ENCODE assay signal across 18 cellular contexts in the genomic region with DNA sequence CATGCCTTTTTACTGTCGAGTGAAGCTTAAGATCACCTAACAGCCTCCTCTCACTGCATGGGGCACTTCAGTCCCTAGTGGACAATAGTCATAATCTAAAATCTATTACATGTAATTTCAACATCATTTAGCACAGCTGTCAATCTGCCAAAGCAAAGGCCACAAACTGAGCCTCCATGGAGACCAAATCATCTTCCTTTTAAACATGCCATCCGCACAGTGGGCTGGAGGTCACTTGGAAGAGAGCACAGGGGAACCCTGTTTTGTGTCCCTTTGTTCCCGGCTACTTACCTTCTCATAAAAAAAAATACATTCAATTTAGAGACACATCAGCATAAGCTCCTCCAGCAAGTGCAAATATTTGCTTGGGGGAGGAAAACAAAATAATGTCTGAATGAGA.
DNase-seq lines count a peak whose midpoint lies in the region; ATAC-seq, FAIRE-seq and TF ChIP-seq lines count a peak whose summit lies in the region.
"Had no signal": no experiment of that assay in that cellular context is flagged by ENCODE, and none has a peak within 500 bp of the region (broad histone marks: within the 10 kb centered on the region; RNA-seq: fewer than 3 reads in every experiment).

No MANE protein-coding gene starts in this region.

- no peak overlapping the region for H3K18ac ChIP-seq in neuronal stem cell (ENCODE audit: low read length)

- H2BK120ac ChIP-seq in neuronal stem cell (ENCODE audit: low read depth, low read length), result no peak overlapping the region

- no peak overlapping the region for H4K91ac ChIP-seq in neuronal stem cell (ENCODE audit: low read depth, low read length, poor library complexity)

- no peak overlapping the region for H3K4me3 ChIP-seq in HepG2 (replicated peaks in 1 of 3; ENCODE audit: insufficient read depth in 1 of 3, low read depth in 2 of 3, low read length in 3 of 3)
- H3K4me3 ChIP-seq in neuronal stem cell (ENCODE audit: low read length in 2 of 2), result no peak overlapping the region
- H3K4me3 ChIP-seq: adrenal gland, lower lobe of right lung, stomach had no signal

- WGBS in HepG2 (ENCODE audit: low lambda C conversion rate), result 0% methylated on average over 3 of the region's 3 CpGs
- WGBS in neuronal stem cell (ENCODE audit: extremely low coverage in 2 of 2, insufficient read length in 2 of 2, insufficient replicate concordance in 1 of 2), 2 donors, result no CpG with 5 or more reads among the region's 3 CpGs

- no peaks in the 10 kb centered on the region for H3K4me1 Mint-ChIP-seq in CD4-positive, alpha-beta T cell (ENCODE audit: low read depth)
- H3K4me1 Mint-ChIP-seq: naive thymus-derived CD4-positive, alpha-beta T cell had no signal

- no peak overlapping the region for H3K27ac Mint-ChIP-seq in CD4-positive, alpha-beta T cell
- H3K27ac Mint-ChIP-seq: activated CD8-positive, alpha-beta T cell treated with anti-CD3 and anti-CD28 coated beads for 36 hours; naive thymus-derived CD4-positive, alpha-beta T cell had no signal

- H2BK15ac ChIP-seq in neuronal stem cell (ENCODE audit: low read length), result no peak overlapping the region

- POLR2A ChIA-PET in HepG2 (lab: Yijun Ruan, JAX), result no interaction called here
- POLR2A ChIA-PET in CD4-positive, alpha-beta T cell (lab: Charles Lee), result no interaction called here

- H2AK5ac ChIP-seq in neuronal stem cell (ENCODE audit: low read depth, low read length), result no peak overlapping the region

- CTCF ChIA-PET in HepG2 (lab: Yijun Ruan, JAX; ENCODE audit: low intra/inter-chr PET ratio, low total read pairs), result interaction anchor here (0.7 kb wide), 1 partner anchor 97 kb away, joined by 3 read pairs; no protein-coding TSS in a partner anchor
- CTCF ChIA-PET in CD4-positive, alpha-beta T cell (lab: Charles Lee), result no interaction called here

- H3K27me3 Mint-ChIP-seq in CD4-positive, alpha-beta T cell, result peaks cover 15% of the 10 kb centered on the region

- no peak overlapping the region for H3K23ac ChIP-seq in neuronal stem cell (ENCODE audit: low read depth, low read length, poor library complexity)

- H4K8ac ChIP-seq in neuronal stem cell (ENCODE audit: low read depth, low read length), result no peak overlapping the region

- no peak overlapping the region for H2BK5ac ChIP-seq in neuronal stem cell (ENCODE audit: low read length)

- ATAC-seq in HepG2 (peak; percentile 73), GM19463 (IDR thresholded peaks at IDR 0.05; ENCODE audit: unreplicated experiment) (no peak)
- no peak for ATAC-seq in CD4-positive, alpha-beta T cell (ENCODE audit: poor library complexity)
- ATAC-seq: activated CD8-positive, alpha-beta T cell treated with anti-CD3 and anti-CD28 coated beads for 36 hours; naive thymus-derived CD4-positive, alpha-beta T cell had no signal

- no peaks in the 10 kb centered on the region for H3K79me2 ChIP-seq in HepG2 (ENCODE audit: insufficient read depth, low read length)

- H3K36me3 ChIP-seq in HepG2 (replicated peaks in 1 of 2; ENCODE audit: control insufficient read depth in 1 of 2, insufficient read depth in 2 of 2, low read length in 2 of 2) (no peaks in the 10 kb centered on the region), neuronal stem cell (replicated peaks in 1 of 2; ENCODE audit: control insufficient read depth in 2 of 2, insufficient read depth in 2 of 2, low read length in 2 of 2) (no peaks in the 10 kb centered on the region)
- H3K36me3 ChIP-seq: adrenal gland, lower lobe of right lung, stomach had no signal

- BruUV-seq in HepG2 (replicated peaks; lab: Mats Ljungman, UMichigan), result no TSS peak

- H3K9me3 Mint-ChIP-seq in CD4-positive, alpha-beta T cell, result no peaks in the 10 kb centered on the region
- H3K9me3 Mint-ChIP-seq: activated CD8-positive, alpha-beta T cell treated with anti-CD3 and anti-CD28 coated beads for 36 hours; naive thymus-derived CD4-positive, alpha-beta T cell had no signal

- H3K4me2 ChIP-seq in HepG2 (ENCODE audit: low read depth, low read length) (peak overlapping the region; percentile 14; the same call in 1 of the 2 replicates), neuronal stem cell (ENCODE audit: insufficient read depth, low read length, poor library complexity, severe bottlenecking) (no peak overlapping the region)

- no peak for FAIRE-seq in HepG2 (lab: Jason Lieb, UNC)
- FAIRE-seq: endothelial cell of umbilical vein had no signal

- TF ChIP-seq CTCF in HepG2 (CRISPR knock-in tag; IDR thresholded peaks at IDR 0.05), result no peak
- TF ChIP-seq CTCF in CD4-positive, alpha-beta T cell (IDR thresholded peaks at IDR 0.05), result no peak

- no peak overlapping the region for H2BK12ac ChIP-seq in neuronal stem cell (ENCODE audit: low read length)

- no peaks in the 10 kb centered on the region for H3K27me3 ChIP-seq in HepG2 (ENCODE audit: control insufficient read depth in 1 of 2, insufficient read depth in 2 of 2, low read length in 2 of 2)
- H3K27me3 ChIP-seq in neuronal stem cell (ENCODE audit: control insufficient read depth in 3 of 3, insufficient read depth in 3 of 3, low read depth in 1 of 3, low read length in 3 of 3), result no peaks in the 10 kb centered on the region
- H3K27me3 ChIP-seq in CD4-positive, alpha-beta T cell (ENCODE audit: control insufficient read depth, insufficient read depth, low read length), result peaks cover 4% of the 10 kb centered on the region
- H3K27me3 ChIP-seq: adrenal gland, stomach had no signal

- H3K4me1 ChIP-seq in HepG2 (ENCODE audit: insufficient read depth, low read length) (peaks cover 20% of the 10 kb centered on the region), neuronal stem cell (ENCODE audit: control insufficient read depth in 2 of 2, insufficient read depth in 1 of 2, low read depth in 1 of 2, low read length in 2 of 2) (peaks cover 5 to 13% of the 10 kb centered on the region in 2 donors)
- H3K4me1 ChIP-seq: adrenal gland, lower lobe of right lung had no signal

- intact Hi-C loops in HepG2 (cut with micrococcal nuclease; ENCODE audit: unreplicated experiment), result no loop called here
- intact Hi-C loops in CD4-positive, alpha-beta T cell (cut with DNase I, micrococcal nuclease), result no loop called here

- no peak overlapping the region for H3K4ac ChIP-seq in neuronal stem cell (ENCODE audit: low read length)

- TF ChIP-seq RAD21 in HepG2 (CRISPR knock-in tag; IDR thresholded peaks at IDR 0.05), result no peak

- no peak overlapping the region for H3K14ac ChIP-seq in neuronal stem cell (ENCODE audit: low read length)

- H3K27ac ChIP-seq in HepG2 (ENCODE audit: extremely low read length, insufficient read depth, low read length) (no peak overlapping the region), neuronal stem cell (replicated peaks; ENCODE audit: low read length) (no peak overlapping the region)
- no peak overlapping the region for H3K27ac ChIP-seq in CD4-positive, alpha-beta T cell (ENCODE audit: low read depth, low read length)
- H3K27ac ChIP-seq: adrenal gland, lower lobe of right lung, stomach had no signal

- H3K79me1 ChIP-seq in neuronal stem cell (ENCODE audit: low read depth, low read length), result no peaks in the 10 kb centered on the region

- no peak overlapping the region for H3K4me3 Mint-ChIP-seq in CD4-positive, alpha-beta T cell
- H3K4me3 Mint-ChIP-seq: activated CD8-positive, alpha-beta T cell treated with anti-CD3 and anti-CD28 coated beads for 36 hours; naive thymus-derived CD4-positive, alpha-beta T cell had no signal

- H4K20me1 ChIP-seq in HepG2 (ENCODE audit: insufficient read depth, low read length), result no peaks in the 10 kb centered on the region

- no peak for TF ChIP-seq EP300 in HepG2 (IDR thresholded peaks at IDR 0.05; ENCODE audit: low read depth in 2 of 2, low read length in 2 of 2)
- TF ChIP-seq EP300 in HepG2 (CRISPR knock-in tag; IDR thresholded peaks at IDR 0.05; ENCODE audit: borderline replicate concordance), result no peak

- H2AFZ ChIP-seq in HepG2 (ENCODE audit: low read length), result no peak overlapping the region
- no peak overlapping the region for H2AFZ ChIP-seq in neuronal stem cell (ENCODE audit: low read length)

- no peak for TF ChIP-seq POLR2A in HepG2 (IDR thresholded peaks at IDR 0.05; ENCODE audit: insufficient read depth in 1 of 2, low read depth in 2 of 2, low read length in 2 of 2)

- H3K9me3 ChIP-seq in HepG2 (ENCODE audit: low read length) (no peaks in the 10 kb centered on the region), neuronal stem cell (replicated peaks in 1 of 2; ENCODE audit: control insufficient read depth in 2 of 2, insufficient read depth in 1 of 2, low read depth in 1 of 2, low read length in 2 of 2) (no peaks in the 10 kb centered on the region)
- no peaks in the 10 kb centered on the region for H3K9me3 ChIP-seq in CD4-positive, alpha-beta T cell (ENCODE audit: control insufficient read depth, low read length)
- H3K9me3 ChIP-seq: adrenal gland, Caco-2, lower lobe of right lung, stomach had no signal

- H3K36me3 Mint-ChIP-seq in CD4-positive, alpha-beta T cell (ENCODE audit: low read depth), result no peaks in the 10 kb centered on the region
- H3K36me3 Mint-ChIP-seq: naive thymus-derived CD4-positive, alpha-beta T cell had no signal

- peak; percentile 85 for DNase-seq in DMS53 (lab: John Stamatoyannopoulos, UW)
- peak; percentile 98 for DNase-seq in NCI-H146 (lab: John Stamatoyannopoulos, UW)
- DNase-seq in NCI-H748 treated with DMSO at 0.1 percent for 48 hours (lab: John Stamatoyannopoulos, UW), result peak; percentile 95
- DNase-seq in HepG2 (ENCODE audit: low spot score), result peak; percentile 51
- no peak for DNase-seq in neuronal stem cell (ENCODE audit: low spot score)
- DNase-seq in midbrain (lab: John Stamatoyannopoulos, UW), result no peak
- no peak for DNase-seq in CD4-positive, alpha-beta T cell
- DNase-seq: activated CD8-positive, alpha-beta T cell treated with anti-CD3 and anti-CD28 coated beads for 36 hours; adrenal gland; lower lobe of right lung; naive thymus-derived CD4-positive, alpha-beta T cell; NCI-H446; OCI-M1; stimulated activated CD4-positive, alpha-beta T cell treated with anti-CD3 and anti-CD28 coated beads, Interleukin-15, amount 100 ng/mL, for 24 hours; stomach had no signal

- H3K9ac ChIP-seq in HepG2 (ENCODE audit: insufficient read depth, low read depth, low read length), result no peak overlapping the region
- no peak overlapping the region for H3K9ac ChIP-seq in neuronal stem cell (ENCODE audit: low read depth, low read length, poor library complexity)

- in situ Hi-C loops in HepG2 (cut with HindIII; ENCODE audit: extremely low pct_ligation_motif_present, low pct_unique_long_range_greater_than_20kb), result no loop called here

Comparison
In these comparisons a context has a peak if more than half of its experiments do, and no peak if none do; other contexts are left out.
1. DNase-seq: peak in DMS53 (single experiment), NCI-H146 (single experiment), NCI-H748 treated with DMSO at 0.1 percent for 48 hours (single experiment) and HepG2 (single experiment); none in neuronal stem cell (single experiment), midbrain (single experiment) and CD4-positive, alpha-beta T cell (0 of 10).